In genomic region chr16:11302977-11303376, GRCh38 we compare ENCODE assay signal across 20 cellular contexts. TPM values are rescaled to one million over a fixed set of nuclear protein-coding genes. Genes with fewer than 3 reads are reported as not detected.
DNase-seq lines count a peak whose midpoint lies in the region; ATAC-seq, FAIRE-seq and TF ChIP-seq lines count a peak whose summit lies in the region.
"Had no signal": no experiment of that assay in that cellular context is flagged by ENCODE, and none has a peak within 500 bp of the region (broad histone marks: within the 10 kb centered on the region; RNA-seq: fewer than 3 reads in every experiment).

No MANE protein-coding gene starts in this region.

- no peak overlapping the region for H3K27ac ChIP-seq in HepG2 (ENCODE audit: extremely low read length, insufficient read depth, low read length)
- no peak overlapping the region for H3K27ac ChIP-seq in right lobe of liver
- H3K27ac ChIP-seq: GM23248, uterus had no signal

- H3K4me3 ChIP-seq in HepG2 (replicated peaks in 1 of 3; ENCODE audit: insufficient read depth in 1 of 3, low read depth in 2 of 3, low read length in 3 of 3) = no peak overlapping the region
- H3K4me3 ChIP-seq in right lobe of liver = no peak overlapping the region
- H3K4me3 ChIP-seq in epithelial cell of esophagus (ENCODE audit: low read length) = no peak overlapping the region
- H3K4me3 ChIP-seq: GM23248, uterus had no signal

- no peak for FAIRE-seq in HepG2 (lab: Jason Lieb, UNC)
- FAIRE-seq: GM12892 had no signal

- no peaks in the 10 kb centered on the region for H3K79me2 ChIP-seq in HepG2 (ENCODE audit: insufficient read depth, low read length)

- in situ Hi-C loops in HepG2 (cut with HindIII; ENCODE audit: extremely low pct_ligation_motif_present, low pct_unique_long_range_greater_than_20kb) = no loop called here

- intact Hi-C loops in HepG2 (cut with micrococcal nuclease; ENCODE audit: unreplicated experiment) (no loop called here), right lobe of liver (cut with DNase I) (no loop called here), sciatic nerve (cut with DNase I) (no loop called here)

- no peaks in the 10 kb centered on the region for H3K9me3 ChIP-seq in HepG2 (ENCODE audit: low read length)
- no peaks in the 10 kb centered on the region for H3K9me3 ChIP-seq in right lobe of liver
- H3K9me3 ChIP-seq: uterus had no signal

- no peak for DNase-seq in HepG2 (ENCODE audit: low spot score)
- no peak for DNase-seq in right lobe of liver
- DNase-seq in NCI-H69 (lab: John Stamatoyannopoulos, UW) = peak; percentile 83
- DNase-seq in epithelial cell of esophagus (ENCODE audit: low read depth) = peak; percentile 65
- no peak for DNase-seq in 8988T
- no peak for DNase-seq in sciatic nerve (ENCODE audit: low spot score)
- DNase-seq: activated naive CD8-positive, alpha-beta T cell treated with anti-CD3 and anti-CD28 coated beads, Interleukin-2, amount 10 ng/mL, durations not matched to agents 7 days and 5 days; cerebellar nuclear complex; EL; erythroblast; GM23248; kidney glomerular epithelial cell; uterus had no signal

- H3K4me1 ChIP-seq in HepG2 (ENCODE audit: insufficient read depth, low read length) (peaks cover 81% of the 10 kb centered on the region), right lobe of liver (peaks cover 0 to 14% (median 0%) of the 10 kb centered on the region in 4 donors)

- H3K9ac ChIP-seq in HepG2 (ENCODE audit: insufficient read depth, low read depth, low read length) = no peak overlapping the region
- H3K9ac ChIP-seq: GM23248 had no signal

- POLR2A ChIA-PET in HepG2 (lab: Yijun Ruan, JAX) = interaction anchor here (1.9 to 2.7 kb wide), 2 partner anchors 23 to 47 kb away, joined by 5 to 6 read pairs; partner anchors contain the start of gene SOCS1

- no peaks in the 10 kb centered on the region for H4K20me1 ChIP-seq in HepG2 (ENCODE audit: insufficient read depth, low read length)

- TF ChIP-seq POLR2A in HepG2 (IDR thresholded peaks at IDR 0.05; ENCODE audit: insufficient read depth in 1 of 2, low read depth in 2 of 2, low read length in 2 of 2) (no peak), right lobe of liver (IDR thresholded peaks at IDR 0.05) (no peak)

- ATAC-seq in HepG2 (no peak), right lobe of liver (no peak), GM19351 (IDR thresholded peaks at IDR 0.05; ENCODE audit: unreplicated experiment) (no peak), GM19467 (IDR thresholded peaks at IDR 0.05; ENCODE audit: unreplicated experiment) (no peak), sciatic nerve (no peak)
- ATAC-seq: WTC11 had no signal

- H3K4me2 ChIP-seq in HepG2 (ENCODE audit: low read depth, low read length) = no peak overlapping the region; the same call in 1 of the 2 replicates

- CTCF ChIA-PET in HepG2 (lab: Yijun Ruan, JAX; ENCODE audit: low intra/inter-chr PET ratio, low total read pairs) = no interaction called here

- no TSS peak for BruUV-seq in HepG2 (replicated peaks; lab: Mats Ljungman, UMichigan)

- H3K27me3 ChIP-seq in HepG2 (ENCODE audit: control insufficient read depth in 1 of 2, insufficient read depth in 2 of 2, low read length in 2 of 2) (no peaks in the 10 kb centered on the region), right lobe of liver (no peaks in the 10 kb centered on the region)
- H3K27me3 ChIP-seq: uterus had no signal

- no peak for TF ChIP-seq RAD21 in HepG2 (CRISPR knock-in tag; IDR thresholded peaks at IDR 0.05)

- TF ChIP-seq EP300 in HepG2 (IDR thresholded peaks at IDR 0.05; ENCODE audit: low read depth in 2 of 2, low read length in 2 of 2) = no peak
- TF ChIP-seq EP300 in HepG2 (CRISPR knock-in tag; IDR thresholded peaks at IDR 0.05; ENCODE audit: borderline replicate concordance) = no peak

- no peak overlapping the region for H2AFZ ChIP-seq in HepG2 (ENCODE audit: low read length)
- H2AFZ ChIP-seq: GM23248 had no signal

- TF ChIP-seq CTCF in HepG2 (CRISPR knock-in tag; IDR thresholded peaks at IDR 0.05) (no peak), right lobe of liver (IDR thresholded peaks at IDR 0.05) (no peak), epithelial cell of esophagus (IDR thresholded peaks at IDR 0.05; ENCODE audit: insufficient read depth, low read depth, low read length, missing control alignments) (no peak)

- 48% methylated on average over 3 of the region's 4 CpGs for WGBS in HepG2 (ENCODE audit: low lambda C conversion rate)
- 83% methylated on average over 4 of the region's 4 CpGs for WGBS in right lobe of liver (ENCODE audit: insufficient coverage, low coverage, low lambda C conversion rate, missing lambda C conversion rate)

- H3K36me3 ChIP-seq in HepG2 (replicated peaks in 1 of 2; ENCODE audit: control insufficient read depth in 1 of 2, insufficient read depth in 2 of 2, low read length in 2 of 2) (no peaks in the 10 kb centered on the region), right lobe of liver (no peaks in the 10 kb centered on the region)
- H3K36me3 ChIP-seq: uterus had no signal

RNA-seq across cellular contexts. Expression of gene PRM1, which starts 21.8 kb away (rescaled TPM):
- total RNA-seq in HepG2 (2016; rRNA removed; fragmentation: Illumina TruSeq; extraction: Trizol) (not detected in 2 replicates), right lobe of liver (not detected), sciatic nerve (not detected)
- not detected in 2 replicates for total RNA-seq in HepG2 (2016; cell fraction: cytosol; rRNA removed; fragmentation: Illumina TruSeq; extraction: Trizol; ENCODE audit: low read depth)
- not detected in 2 replicates for total RNA-seq in HepG2 (2016; cell fraction: insoluble cytoplasmic fraction; rRNA removed; fragmentation: Illumina TruSeq; extraction: Trizol)
- total RNA-seq in HepG2 (2016; cell fraction: membrane; rRNA removed; fragmentation: Illumina TruSeq; extraction: Trizol) = not detected in 2 replicates
- not detected in 2 replicates for total RNA-seq in HepG2 (2016; cell fraction: nucleus; rRNA removed; fragmentation: Illumina TruSeq; extraction: Trizol)
- polyA plus RNA-seq in HepG2 (2011; rRNA removed) = not detected in 2 replicates
- polyA plus RNA-seq in HepG2 (2011; cell fraction: cytosol; rRNA removed) = 0.44 TPM in 1 of 2 replicates, not detected in the other
- not detected in 2 replicates for polyA plus RNA-seq in HepG2 (2011; cell fraction: nucleus; rRNA removed)
- not detected in 2 replicates for polyA plus RNA-seq in HepG2 (2012)
- polyA plus RNA-seq in HepG2 (2016; cell fraction: cytosol; fragmentation: Illumina TruSeq; extraction: Trizol; ENCODE audit: low read depth) = not detected in 2 replicates
- polyA plus RNA-seq in HepG2 (2016; cell fraction: insoluble cytoplasmic fraction; fragmentation: Illumina TruSeq; extraction: Trizol; ENCODE audit: low read depth) = not detected in 2 replicates
- polyA plus RNA-seq in HepG2 (2016; cell fraction: membrane; fragmentation: Illumina TruSeq; extraction: Trizol; ENCODE audit: low read depth) = not detected in 2 replicates
- not detected in 2 replicates for polyA plus RNA-seq in HepG2 (2016; cell fraction: nucleus; fragmentation: Illumina TruSeq; extraction: Trizol; ENCODE audit: insufficient read depth, low read depth)
- not detected in 2 replicates for polyA minus RNA-seq in HepG2 (2011; rRNA and poly(A)+ RNA removed; ENCODE audit: low replicate concordance)
- polyA minus RNA-seq in HepG2 (2011; cell fraction: cytosol; rRNA and poly(A)+ RNA removed) = not detected in 2 replicates
- not detected in 2 replicates for polyA minus RNA-seq in HepG2 (2011; cell fraction: nucleus; rRNA and poly(A)+ RNA removed)
- total RNA-seq: activated naive CD8-positive, alpha-beta T cell treated with anti-CD3 and anti-CD28 coated beads, Interleukin-2, amount 10 ng/mL, durations not matched to agents 7 days and 5 days; GM23248; LHCN-M2; myocyte; pulmonary artery endothelial cell; uterus had no signal
- polyA plus RNA-seq: GM23248 had no signal

RNA-seq across cellular contexts. Expression of gene PRM2, which starts 26.7 kb away (rescaled TPM):
- not detected in 2 replicates for total RNA-seq in HepG2 (2016; rRNA removed; fragmentation: Illumina TruSeq; extraction: Trizol)
- total RNA-seq in HepG2 (2016; cell fraction: cytosol; rRNA removed; fragmentation: Illumina TruSeq; extraction: Trizol; ENCODE audit: low read depth) = 0.61 TPM in 1 of 2 replicates, not detected in the other
- total RNA-seq in HepG2 (2016; cell fraction: insoluble cytoplasmic fraction; rRNA removed; fragmentation: Illumina TruSeq; extraction: Trizol) = not detected in 2 replicates
- 0.28 and 0.52 TPM in 2 replicates for total RNA-seq in HepG2 (2016; cell fraction: membrane; rRNA removed; fragmentation: Illumina TruSeq; extraction: Trizol)
- total RNA-seq in HepG2 (2016; cell fraction: nucleus; rRNA removed; fragmentation: Illumina TruSeq; extraction: Trizol) = not detected in 2 replicates
- 0.54 TPM in 1 of 2 replicates, not detected in the other for polyA plus RNA-seq in HepG2 (2011; rRNA removed)
- polyA plus RNA-seq in HepG2 (2011; cell fraction: cytosol; rRNA removed) = 0.19 and 0.26 TPM in 2 replicates
- not detected in 2 replicates for polyA plus RNA-seq in HepG2 (2011; cell fraction: nucleus; rRNA removed)
- not detected in 2 replicates for polyA plus RNA-seq in HepG2 (2012)
- polyA plus RNA-seq in HepG2 (2016; cell fraction: cytosol; fragmentation: Illumina TruSeq; extraction: Trizol; ENCODE audit: low read depth) = 1.6 and 2.0 TPM in 2 replicates
- polyA plus RNA-seq in HepG2 (2016; cell fraction: insoluble cytoplasmic fraction; fragmentation: Illumina TruSeq; extraction: Trizol; ENCODE audit: low read depth) = 0.56 TPM in 1 of 2 replicates, not detected in the other
- 0.55 and 0.73 TPM in 2 replicates for polyA plus RNA-seq in HepG2 (2016; cell fraction: membrane; fragmentation: Illumina TruSeq; extraction: Trizol; ENCODE audit: low read depth)
- not detected in 2 replicates for polyA plus RNA-seq in HepG2 (2016; cell fraction: nucleus; fragmentation: Illumina TruSeq; extraction: Trizol; ENCODE audit: insufficient read depth, low read depth)
- not detected in 2 replicates for polyA minus RNA-seq in HepG2 (2011; rRNA and poly(A)+ RNA removed; ENCODE audit: low replicate concordance)
- not detected in 2 replicates for polyA minus RNA-seq in HepG2 (2011; cell fraction: cytosol; rRNA and poly(A)+ RNA removed)
- not detected in 2 replicates for polyA minus RNA-seq in HepG2 (2011; cell fraction: nucleus; rRNA and poly(A)+ RNA removed)
- total RNA-seq in right lobe of liver = not detected
- total RNA-seq in sciatic nerve = not detected
- total RNA-seq: activated naive CD8-positive, alpha-beta T cell treated with anti-CD3 and anti-CD28 coated beads, Interleukin-2, amount 10 ng/mL, durations not matched to agents 7 days and 5 days; GM23248; LHCN-M2; myocyte; pulmonary artery endothelial cell; uterus; WTC11 had no signal
- polyA plus RNA-seq: GM23248 had no signal

RNA-seq across cellular contexts. Expression of gene PRM3, which starts 29.5 kb away (rescaled TPM):
- not detected in 2 replicates for total RNA-seq in HepG2 (2016; rRNA removed; fragmentation: Illumina TruSeq; extraction: Trizol)
- total RNA-seq in HepG2 (2016; cell fraction: cytosol; rRNA removed; fragmentation: Illumina TruSeq; extraction: Trizol; ENCODE audit: low read depth) = not detected in 2 replicates
- not detected in 2 replicates for total RNA-seq in HepG2 (2016; cell fraction: insoluble cytoplasmic fraction; rRNA removed; fragmentation: Illumina TruSeq; extraction: Trizol)
- not detected in 2 replicates for total RNA-seq in HepG2 (2016; cell fraction: membrane; rRNA removed; fragmentation: Illumina TruSeq; extraction: Trizol)
- not detected in 2 replicates for total RNA-seq in HepG2 (2016; cell fraction: nucleus; rRNA removed; fragmentation: Illumina TruSeq; extraction: Trizol)
- not detected in 2 replicates for polyA plus RNA-seq in HepG2 (2011; rRNA removed)
- polyA plus RNA-seq in HepG2 (2011; cell fraction: cytosol; rRNA removed) = not detected in 2 replicates
- polyA plus RNA-seq in HepG2 (2011; cell fraction: nucleus; rRNA removed) = not detected in 2 replicates
- not detected in 2 replicates for polyA plus RNA-seq in HepG2 (2012)
- polyA plus RNA-seq in HepG2 (2016; cell fraction: cytosol; fragmentation: Illumina TruSeq; extraction: Trizol; ENCODE audit: low read depth) = not detected in 2 replicates
- not detected in 2 replicates for polyA plus RNA-seq in HepG2 (2016; cell fraction: insoluble cytoplasmic fraction; fragmentation: Illumina TruSeq; extraction: Trizol; ENCODE audit: low read depth)
- not detected in 2 replicates for polyA plus RNA-seq in HepG2 (2016; cell fraction: membrane; fragmentation: Illumina TruSeq; extraction: Trizol; ENCODE audit: low read depth)
- polyA plus RNA-seq in HepG2 (2016; cell fraction: nucleus; fragmentation: Illumina TruSeq; extraction: Trizol; ENCODE audit: insufficient read depth, low read depth) = not detected in 2 replicates
- polyA minus RNA-seq in HepG2 (2011; rRNA and poly(A)+ RNA removed; ENCODE audit: low replicate concordance) = not detected in 2 replicates
- polyA minus RNA-seq in HepG2 (2011; cell fraction: cytosol; rRNA and poly(A)+ RNA removed) = not detected in 2 replicates
- polyA minus RNA-seq in HepG2 (2011; cell fraction: nucleus; rRNA and poly(A)+ RNA removed) = 2.8 TPM in 1 of 2 replicates, not detected in the other
- total RNA-seq in right lobe of liver = not detected
- not detected for total RNA-seq in sciatic nerve
- total RNA-seq: activated naive CD8-positive, alpha-beta T cell treated with anti-CD3 and anti-CD28 coated beads, Interleukin-2, amount 10 ng/mL, durations not matched to agents 7 days and 5 days; GM23248; LHCN-M2; myocyte; pulmonary artery endothelial cell; uterus; WTC11 had no signal
- polyA plus RNA-seq: GM23248 had no signal

RNA-seq across cellular contexts. Expression of gene TNP2, which starts 33.9 kb away (rescaled TPM):
- not detected in 2 replicates for total RNA-seq in HepG2 (2016; rRNA removed; fragmentation: Illumina TruSeq; extraction: Trizol)
- total RNA-seq in HepG2 (2016; cell fraction: cytosol; rRNA removed; fragmentation: Illumina TruSeq; extraction: Trizol; ENCODE audit: low read depth) = not detected in 2 replicates
- total RNA-seq in HepG2 (2016; cell fraction: insoluble cytoplasmic fraction; rRNA removed; fragmentation: Illumina TruSeq; extraction: Trizol) = not detected in 2 replicates
- not detected in 2 replicates for total RNA-seq in HepG2 (2016; cell fraction: membrane; rRNA removed; fragmentation: Illumina TruSeq; extraction: Trizol)
- total RNA-seq in HepG2 (2016; cell fraction: nucleus; rRNA removed; fragmentation: Illumina TruSeq; extraction: Trizol) = not detected in 2 replicates
- not detected in 2 replicates for polyA plus RNA-seq in HepG2 (2011; rRNA removed)
- not detected in 2 replicates for polyA plus RNA-seq in HepG2 (2011; cell fraction: cytosol; rRNA removed)
- polyA plus RNA-seq in HepG2 (2011; cell fraction: nucleus; rRNA removed) = not detected in 2 replicates
- not detected in 2 replicates for polyA plus RNA-seq in HepG2 (2012)
- not detected in 2 replicates for polyA plus RNA-seq in HepG2 (2016; cell fraction: cytosol; fragmentation: Illumina TruSeq; extraction: Trizol; ENCODE audit: low read depth)
- not detected in 2 replicates for polyA plus RNA-seq in HepG2 (2016; cell fraction: insoluble cytoplasmic fraction; fragmentation: Illumina TruSeq; extraction: Trizol; ENCODE audit: low read depth)
- polyA plus RNA-seq in HepG2 (2016; cell fraction: membrane; fragmentation: Illumina TruSeq; extraction: Trizol; ENCODE audit: low read depth) = not detected in 2 replicates
- polyA plus RNA-seq in HepG2 (2016; cell fraction: nucleus; fragmentation: Illumina TruSeq; extraction: Trizol; ENCODE audit: insufficient read depth, low read depth) = not detected in 2 replicates
- polyA minus RNA-seq in HepG2 (2011; rRNA and poly(A)+ RNA removed; ENCODE audit: low replicate concordance) = not detected in 2 replicates
- not detected in 2 replicates for polyA minus RNA-seq in HepG2 (2011; cell fraction: cytosol; rRNA and poly(A)+ RNA removed)
- polyA minus RNA-seq in HepG2 (2011; cell fraction: nucleus; rRNA and poly(A)+ RNA removed) = not detected in 2 replicates
- not detected for total RNA-seq in right lobe of liver
- not detected for total RNA-seq in sciatic nerve
- total RNA-seq: activated naive CD8-positive, alpha-beta T cell treated with anti-CD3 and anti-CD28 coated beads, Interleukin-2, amount 10 ng/mL, durations not matched to agents 7 days and 5 days; GM23248; LHCN-M2; myocyte; pulmonary artery endothelial cell; uterus; WTC11 had no signal
- polyA plus RNA-seq: GM23248 had no signal

RNA-seq across cellular contexts. Expression of gene RMI2, which starts 42.3 kb away (rescaled TPM):
- total RNA-seq in HepG2 (2016; rRNA removed; fragmentation: Illumina TruSeq; extraction: Trizol) (55.7 and 65.3 TPM in 2 replicates), right lobe of liver (1 to 10 TPM in 3 of 6 experiments, under 1 TPM in 3; 0.37 to 2.9 (median 1.0) TPM), sciatic nerve (1.5 TPM)
- total RNA-seq in HepG2 (2016; cell fraction: cytosol; rRNA removed; fragmentation: Illumina TruSeq; extraction: Trizol; ENCODE audit: low read depth) = 8.6 and 11.0 TPM in 2 replicates
- total RNA-seq in HepG2 (2016; cell fraction: insoluble cytoplasmic fraction; rRNA removed; fragmentation: Illumina TruSeq; extraction: Trizol) = 51.5 and 55.7 TPM in 2 replicates
- 28.4 and 29.3 TPM in 2 replicates for total RNA-seq in HepG2 (2016; cell fraction: membrane; rRNA removed; fragmentation: Illumina TruSeq; extraction: Trizol)
- 23.6 and 25.7 TPM in 2 replicates for total RNA-seq in HepG2 (2016; cell fraction: nucleus; rRNA removed; fragmentation: Illumina TruSeq; extraction: Trizol)
- polyA plus RNA-seq in HepG2 (2011; rRNA removed) = 15.3 and 24.5 TPM in 2 replicates
- 18.8 and 22.1 TPM in 2 replicates for polyA plus RNA-seq in HepG2 (2011; cell fraction: cytosol; rRNA removed)
- polyA plus RNA-seq in HepG2 (2011; cell fraction: nucleus; rRNA removed) = 10.4 and 11.9 TPM in 2 replicates
- polyA plus RNA-seq in HepG2 (2012) = 19.5 and 50.3 TPM in 2 replicates
- polyA plus RNA-seq in HepG2 (2016; cell fraction: cytosol; fragmentation: Illumina TruSeq; extraction: Trizol; ENCODE audit: low read depth) = 10.8 and 11.1 TPM in 2 replicates
- polyA plus RNA-seq in HepG2 (2016; cell fraction: insoluble cytoplasmic fraction; fragmentation: Illumina TruSeq; extraction: Trizol; ENCODE audit: low read depth) = 90.6 and 102 TPM in 2 replicates
- 27.3 and 29.2 TPM in 2 replicates for polyA plus RNA-seq in HepG2 (2016; cell fraction: membrane; fragmentation: Illumina TruSeq; extraction: Trizol; ENCODE audit: low read depth)
- 54.0 and 54.7 TPM in 2 replicates for polyA plus RNA-seq in HepG2 (2016; cell fraction: nucleus; fragmentation: Illumina TruSeq; extraction: Trizol; ENCODE audit: insufficient read depth, low read depth)
- 9.1 and 22.0 TPM in 2 replicates for polyA minus RNA-seq in HepG2 (2011; rRNA and poly(A)+ RNA removed; ENCODE audit: low replicate concordance)
- polyA minus RNA-seq in HepG2 (2011; cell fraction: cytosol; rRNA and poly(A)+ RNA removed) = 12.6 and 15.4 TPM in 2 replicates
- polyA minus RNA-seq in HepG2 (2011; cell fraction: nucleus; rRNA and poly(A)+ RNA removed) = 8.4 and 8.7 TPM in 2 replicates

Comparison
In these comparisons a context has a peak if more than half of its experiments do, and no peak if none do; other contexts are left out.
1. DNase-seq: peak in NCI-H69 (single experiment) and epithelial cell of esophagus (single experiment); none in HepG2 (single experiment), right lobe of liver (0 of 3), 8988T (single experiment) and sciatic nerve (single experiment).